Comparison of ENCODE assay signal across 16 cellular contexts in the genomic region with DNA sequence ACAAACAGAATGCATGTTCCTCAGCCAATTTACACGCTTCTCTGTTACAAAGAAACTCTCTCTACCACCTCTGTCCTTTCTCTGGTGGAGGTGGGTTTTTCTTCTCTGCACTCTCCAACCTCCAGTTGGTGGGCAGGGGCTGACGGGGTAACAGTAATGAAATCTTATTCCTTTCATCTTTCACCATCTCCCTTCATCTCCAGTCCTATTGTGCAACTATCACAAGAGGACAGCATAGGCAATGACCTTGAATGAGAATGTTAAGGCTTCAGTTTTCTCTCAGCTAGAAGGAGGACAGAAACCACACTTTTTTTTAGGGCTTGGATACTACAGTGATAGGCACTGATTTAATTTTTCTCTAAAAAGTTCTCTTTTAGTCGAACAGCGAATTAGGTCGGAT.
DNase-seq lines count a peak whose midpoint lies in the region; ATAC-seq and TF ChIP-seq lines count a peak whose summit lies in the region.
"Had no signal": no experiment of that assay in that cellular context is flagged by ENCODE, and none has a peak within 500 bp of the region (broad histone marks: within the 10 kb centered on the region; RNA-seq: fewer than 3 reads in every experiment).

No MANE protein-coding gene starts in this region.

- H3K27me3 ChIP-seq in HCT116 (ENCODE audit: insufficient read depth, low read length): no peaks in the 10 kb centered on the region
- H3K27me3 ChIP-seq: BLaER1 had no signal

- peaks cover 17% of the 10 kb centered on the region for H3K27me3 Mint-ChIP-seq in mesothelial cell of epicardium (ENCODE audit: low read depth)
- H3K27me3 Mint-ChIP-seq in activated T-helper 17 cell treated with anti-CD3 and anti-CD28 coated beads, Interleukin-2, amount 50 U/mL, for 72 hours: peaks cover 24% of the 10 kb centered on the region

- H3K9me3 ChIP-seq in HCT116 (ENCODE audit: control insufficient read depth in 1 of 2, insufficient read depth in 1 of 2, low read depth in 1 of 2, low read length in 2 of 2) (no peaks in the 10 kb centered on the region), SK-N-MC (ENCODE audit: low read depth, low read length) (no peaks in the 10 kb centered on the region)
- H3K9me3 ChIP-seq: A549, BLaER1, HAP-1 had no signal

- peaks cover 20 to 41% of the 10 kb centered on the region in 2 experiments for H3K4me1 ChIP-seq in HCT116 (ENCODE audit: control insufficient read depth in 1 of 2, insufficient read depth in 2 of 2, low read length in 2 of 2)
- H3K4me1 ChIP-seq: A549, BLaER1 had no signal

- H3K36me3 ChIP-seq in HCT116 (ENCODE audit: control insufficient read depth in 1 of 2, insufficient read depth in 2 of 2, low read length in 2 of 2) (no peaks in the 10 kb centered on the region), SK-N-MC (ENCODE audit: insufficient read depth, low read length) (no peaks in the 10 kb centered on the region)
- H3K36me3 ChIP-seq: BLaER1, HAP-1 had no signal

- peaks cover 11% of the 10 kb centered on the region for H3K4me1 Mint-ChIP-seq in mesothelial cell of epicardium
- no peaks in the 10 kb centered on the region for H3K4me1 Mint-ChIP-seq in activated T-helper 17 cell treated with anti-CD3 and anti-CD28 coated beads, Interleukin-2, amount 50 U/mL, for 72 hours
- H3K4me1 Mint-ChIP-seq: CD14-positive monocyte; CD4-positive, alpha-beta memory T cell had no signal

- H3K36me3 Mint-ChIP-seq in mesothelial cell of epicardium: no peaks in the 10 kb centered on the region
- no peaks in the 10 kb centered on the region for H3K36me3 Mint-ChIP-seq in activated T-helper 17 cell treated with anti-CD3 and anti-CD28 coated beads, Interleukin-2, amount 50 U/mL, for 72 hours (ENCODE audit: low read depth)
- H3K36me3 Mint-ChIP-seq: CD14-positive monocyte had no signal

- no peak for TF ChIP-seq RAD21 in HCT116 (IDR thresholded peaks at IDR 0.05; ENCODE audit: low read depth)

- H3K4me3 Mint-ChIP-seq in mesothelial cell of epicardium: no peak overlapping the region
- no peak overlapping the region for H3K4me3 Mint-ChIP-seq in activated T-helper 17 cell treated with anti-CD3 and anti-CD28 coated beads, Interleukin-2, amount 50 U/mL, for 72 hours
- H3K4me3 Mint-ChIP-seq: CD14-positive monocyte; CD4-positive, alpha-beta memory T cell had no signal

- TF ChIP-seq CTCF in HCT116 (IDR thresholded peaks at IDR 0.05 in 2 of 3, conservative IDR thresholded peaks at IDR 0.05 in 1 of 3; ENCODE audit: borderline replicate concordance in 1 of 3, insufficient read depth in 1 of 3, low read depth in 2 of 3, low read length in 2 of 3): no peak
- TF ChIP-seq CTCF in mesothelial cell of epicardium (IDR thresholded peaks at IDR 0.05; ENCODE audit: unreplicated experiment): no peak
- no peak for TF ChIP-seq CTCF in GM10266 (IDR thresholded peaks at IDR 0.05; ENCODE audit: control insufficient read depth, insufficient read depth, low read depth, missing control alignments)

- RAD21 ChIA-PET in HCT116 (lab: Charles Lee; ENCODE audit: low non-redundant PET in 1 of 2, low total read pairs in 2 of 2, uncharacterized antibody in 2 of 2, unreplicated experiment in 2 of 2): no interaction called here

- CTCF ChIA-PET in HCT116 (lab: Charles Lee): no interaction called here

- no peak overlapping the region for H3K4me3 ChIP-seq in HCT116 (replicated peaks in 1 of 2; ENCODE audit: low read depth in 1 of 2, low read length in 2 of 2)
- peak overlapping the region; percentile 25; the same call in 1 of the 2 replicates for H3K4me3 ChIP-seq in SK-N-MC
- H3K4me3 ChIP-seq: A549, BLaER1, HAP-1 had no signal

- no peak for ATAC-seq in HCT116
- ATAC-seq in activated T-helper 17 cell treated with anti-CD3 and anti-CD28 coated beads, Interleukin-2, amount 50 U/mL, for 72 hours (replicated peaks): no peak
- ATAC-seq in GM19328 (IDR thresholded peaks at IDR 0.05; ENCODE audit: unreplicated experiment): no peak
- ATAC-seq: A549 had no signal

- H3K27ac Mint-ChIP-seq in mesothelial cell of epicardium: peak overlapping the region; percentile 47
- no peak overlapping the region for H3K27ac Mint-ChIP-seq in activated T-helper 17 cell treated with anti-CD3 and anti-CD28 coated beads, Interleukin-2, amount 50 U/mL, for 72 hours
- H3K27ac Mint-ChIP-seq: CD14-positive monocyte; CD4-positive, alpha-beta memory T cell had no signal

- no peaks in the 10 kb centered on the region for H4K20me1 ChIP-seq in HCT116 (ENCODE audit: insufficient read depth)
- H4K20me1 ChIP-seq: BLaER1 had no signal

- H3K9ac ChIP-seq in HCT116 (ENCODE audit: low read length) (no peak overlapping the region), SK-N-MC (ENCODE audit: insufficient read length) (no peak overlapping the region)
- H3K9ac ChIP-seq: BLaER1 had no signal

- no peak overlapping the region for H2AFZ ChIP-seq in HCT116 (ENCODE audit: low read depth, low read length, poor library complexity, severe bottlenecking)

- H3K9me3 Mint-ChIP-seq in mesothelial cell of epicardium: no peaks in the 10 kb centered on the region
- H3K9me3 Mint-ChIP-seq in activated T-helper 17 cell treated with anti-CD3 and anti-CD28 coated beads, Interleukin-2, amount 50 U/mL, for 72 hours: peaks cover 5% of the 10 kb centered on the region

- DNase-seq in HCT116 (ENCODE audit: low read depth, low spot score) (no peak), SK-N-MC (ENCODE audit: low read depth, low spot score) (no peak), fibroblast of gingiva (ENCODE audit: low read depth) (peak; percentile 11), mesothelial cell of epicardium (ENCODE audit: low spot score in 2 of 2, unreplicated experiment in 2 of 2) (no peak), GM10266 (ENCODE audit: extremely low spot score) (no peak)
- DNase-seq: CD4-positive, alpha-beta memory T cell; DMS153; DMS79; GDM1; KBM-7 had no signal

- H3K27ac ChIP-seq in HCT116 (ENCODE audit: low read depth, low read length): no peak overlapping the region
- H3K27ac ChIP-seq in SK-N-MC: no peak overlapping the region
- H3K27ac ChIP-seq: A549, BLaER1 had no signal

- TF ChIP-seq POLR2A in HCT116 (IDR thresholded peaks at IDR 0.05; ENCODE audit: borderline replicate concordance, extremely low read depth, insufficient read depth, insufficient read length): no peak

- H3K4me2 ChIP-seq in HCT116 (ENCODE audit: low read length): no peak overlapping the region
- H3K4me2 ChIP-seq: A549, BLaER1 had no signal

- no peaks in the 10 kb centered on the region for H3K9me2 ChIP-seq in HCT116 (ENCODE audit: insufficient read depth)

- POLR2A ChIA-PET in HCT116 (lab: Charles Lee): no interaction called here

- intact Hi-C loops in HCT116 (cut with micrococcal nuclease): no loop called here

- no TSS peak for BruUV-seq in HCT116 (replicated peaks; lab: Mats Ljungman, UMichigan)

- H3K79me2 ChIP-seq in HCT116 (ENCODE audit: insufficient read depth, low read length): no peaks in the 10 kb centered on the region

TF ChIP-seq in HCT116, 20 proteins besides CTCF, POLR2A, EP300 and RAD21:
- TF ChIP-seq CEBPB (IDR thresholded peaks at IDR 0.05; ENCODE audit: low read depth) (peak; percentile 38; the same call in 1 of the 2 replicates), TCF7L2 (IDR thresholded peaks at IDR 0.05; ENCODE audit: borderline replicate concordance, extremely low read depth, insufficient read depth, insufficient read length) (peak; percentile 93), JUND (IDR thresholded peaks at IDR 0.05) (no peak), ZFX (IDR thresholded peaks at IDR 0.05) (no peak)
